ENCODE assay signal across 1 cellular context in the genomic region with DNA sequence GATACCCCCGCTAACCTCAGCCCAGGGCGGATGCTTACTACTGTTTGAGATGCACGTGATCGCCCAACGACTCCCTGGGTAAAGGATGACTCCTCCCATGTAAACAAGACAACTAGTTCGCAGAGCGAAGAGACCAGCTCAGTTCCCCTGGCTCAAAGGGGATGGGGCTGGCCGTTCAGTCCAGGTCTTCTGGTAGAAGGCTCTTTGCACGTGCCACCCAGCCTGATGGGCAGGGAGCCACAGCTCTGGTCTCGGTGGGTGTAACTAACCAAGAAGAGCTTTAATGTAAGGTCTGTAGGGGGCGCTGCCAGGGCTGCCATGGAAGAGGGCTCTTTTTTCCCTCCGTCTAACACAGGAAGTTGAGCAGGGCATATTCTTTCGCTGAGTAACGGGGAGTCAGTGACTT.
TF ChIP-seq lines count a peak whose summit lies in the region.

No MANE protein-coding gene starts in this region.

TF ChIP-seq in HCT116, 20 proteins besides CTCF, POLR2A, EP300 and RAD21 (continued from another document):
- no peak for TF ChIP-seq TCF7L2 (IDR thresholded peaks at IDR 0.05; ENCODE audit: borderline replicate concordance, extremely low read depth, insufficient read depth, insufficient read length)
- no peak for TF ChIP-seq SIN3A (IDR thresholded peaks at IDR 0.05; ENCODE audit: low read depth)
- TF ChIP-seq, protein P1, sequence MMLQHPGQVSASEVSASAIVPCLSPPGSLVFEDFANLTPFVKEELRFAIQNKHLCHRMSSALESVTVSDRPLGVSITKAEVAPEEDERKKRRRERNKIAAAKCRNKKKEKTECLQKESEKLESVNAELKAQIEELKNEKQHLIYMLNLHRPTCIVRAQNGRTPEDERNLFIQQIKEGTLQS (IDR thresholded peaks at IDR 0.05) = no peak
- no peak for TF ChIP-seq ZFX (IDR thresholded peaks at IDR 0.05)
- no peak for TF ChIP-seq MAX (IDR thresholded peaks at IDR 0.05)
- TF ChIP-seq YY1 (IDR thresholded peaks at IDR 0.05; ENCODE audit: extremely low read depth, insufficient replicate concordance, low read depth, low read length) = no peak
- no peak for TF ChIP-seq ELF1 (IDR thresholded peaks at IDR 0.05; ENCODE audit: borderline replicate concordance, low read depth)
